Comparison of ENCODE assay signal across 20 cellular contexts in genomic region chr4:85508654-85509053, GRCh38. TPM values are rescaled to one million over a fixed set of nuclear protein-coding genes. Genes with fewer than 3 reads are reported as not detected.
"Had no signal": no experiment of that assay in that cellular context is flagged by ENCODE, and none has a peak within 500 bp of the region (broad histone marks: within the 10 kb centered on the region; RNA-seq: fewer than 3 reads in every experiment).

No MANE protein-coding gene starts in this region.

- H3K4me3 ChIP-seq: left ventricle myocardium inferior, sigmoid colon, testis had no signal

- ATAC-seq: activated naive CD8-positive, alpha-beta T cell treated with anti-CD3 and anti-CD28 coated beads, Interleukin-2, amount 50 U/mL, for 24 hours; foreskin keratinocyte; WTC11 had no signal

- H3K4me3 Mint-ChIP-seq: activated naive CD4-positive, alpha-beta T cell treated with anti-CD3 and anti-CD28 coated beads, Interleukin-2, amount 10 ng/mL, durations not matched to agents 7 days and 5 days; activated naive CD8-positive, alpha-beta T cell treated with anti-CD3 and anti-CD28 coated beads, Interleukin-2, amount 50 U/mL, for 24 hours; neural crest cell; WTC11 had no signal

- H3K36me3 Mint-ChIP-seq: activated naive CD4-positive, alpha-beta T cell treated with anti-CD3 and anti-CD28 coated beads, Interleukin-2, amount 10 ng/mL, durations not matched to agents 7 days and 5 days had no signal

- H3K36me3 ChIP-seq: sigmoid colon had no signal

- H3K27me3 Mint-ChIP-seq: activated naive CD4-positive, alpha-beta T cell treated with anti-CD3 and anti-CD28 coated beads, Interleukin-2, amount 10 ng/mL, durations not matched to agents 7 days and 5 days; activated naive CD8-positive, alpha-beta T cell treated with anti-CD3 and anti-CD28 coated beads, Interleukin-2, amount 50 U/mL, for 24 hours had no signal

- H3K27ac ChIP-seq: foreskin keratinocyte, left ventricle myocardium inferior, sigmoid colon, testis had no signal

- H3K4me1 ChIP-seq: foreskin keratinocyte, sigmoid colon, testis had no signal

- H3K27me3 ChIP-seq: foreskin keratinocyte, sigmoid colon, testis had no signal

- H3K9me3 ChIP-seq: sigmoid colon, testis had no signal

- DNase-seq: activated CD8-positive, alpha-beta memory T cell treated with anti-CD3 and anti-CD28 coated beads, Interleukin-2, amount 50 U/mL, for 48 hours; activated effector memory CD4-positive, alpha-beta T cell treated with Interleukin-2 at 50 U/mL for 16 hours; activated naive CD4-positive, alpha-beta T cell treated with anti-CD3 and anti-CD28 coated beads, Interleukin-2, amount 10 ng/mL, durations not matched to agents 7 days and 5 days; activated naive CD8-positive, alpha-beta T cell treated with anti-CD3 and anti-CD28 coated beads, Interleukin-2, amount 50 U/mL, for 24 hours; activated T-cell treated with anti-CD3 and anti-CD28 coated beads, Interleukin-2, amount 50 U/mL, for 48 hours; erythroblast; foreskin keratinocyte; kidney glomerular epithelial cell; left ventricle myocardium inferior; occipital lobe; retina; sigmoid colon; stimulated activated CD4-positive, alpha-beta T cell treated with anti-CD3 and anti-CD28 coated beads, Interleukin-4, amount 100 ng/mL, for 1 hour; stimulated activated naive CD4-positive, alpha-beta T cell; T1000; testis had no signal

- H3K27ac Mint-ChIP-seq: activated naive CD4-positive, alpha-beta T cell treated with anti-CD3 and anti-CD28 coated beads, Interleukin-2, amount 10 ng/mL, durations not matched to agents 7 days and 5 days; activated naive CD8-positive, alpha-beta T cell treated with anti-CD3 and anti-CD28 coated beads, Interleukin-2, amount 50 U/mL, for 24 hours; WTC11 had no signal

- H3K4me1 Mint-ChIP-seq: activated naive CD4-positive, alpha-beta T cell treated with anti-CD3 and anti-CD28 coated beads, Interleukin-2, amount 10 ng/mL, durations not matched to agents 7 days and 5 days; activated naive CD8-positive, alpha-beta T cell treated with anti-CD3 and anti-CD28 coated beads, Interleukin-2, amount 50 U/mL, for 24 hours; neural crest cell had no signal

RNA-seq across cellular contexts. Expression of gene ARHGAP24, which starts 33.7 kb away (rescaled TPM):
- total RNA-seq: activated CD8-positive, alpha-beta memory T cell treated with anti-CD3 and anti-CD28 coated beads for 36 hours; T-helper 1 cell treated with Interleukin-12 subunit alpha and Interleukin-12 subunit beta and Interleukin-4 antibody, amounts not matched to agents 30 ng/mL and 1 ng/mL, for 36 hours had no signal
